19 cellular contexts compared by ENCODE assay signal in the genomic region with DNA sequence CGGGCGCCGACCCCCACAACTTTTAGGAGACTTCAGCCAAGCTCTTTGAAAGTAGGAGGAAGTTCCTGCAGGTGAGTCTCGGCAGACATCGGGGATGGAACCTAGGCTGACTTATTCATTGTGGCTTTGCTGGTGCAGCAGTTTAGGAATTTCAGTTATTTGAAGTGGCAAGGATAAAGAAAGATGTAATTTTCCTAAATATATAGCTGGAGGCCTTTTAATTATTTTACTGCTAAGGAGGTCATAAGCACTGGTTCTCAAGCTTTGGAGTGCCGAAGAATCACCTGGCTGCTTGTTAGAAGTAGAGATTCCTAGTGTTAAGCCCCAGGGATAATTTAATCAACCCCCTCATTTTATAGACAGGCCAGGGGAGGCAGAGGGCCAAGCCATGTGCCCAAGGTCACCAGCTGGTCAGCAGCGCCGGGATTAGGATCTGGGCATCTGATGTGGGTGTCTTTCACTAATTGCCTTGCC. TPM values are rescaled to one million over a fixed set of nuclear protein-coding genes. Genes with fewer than 3 reads are reported as not detected.
"Had no signal": no experiment of that assay in that cellular context is flagged by ENCODE, and none has a peak within 500 bp of the region (broad histone marks: within the 10 kb centered on the region; RNA-seq: fewer than 3 reads in every experiment).

No MANE protein-coding gene starts in this region.

- H3K4me3 Mint-ChIP-seq: activated CD4-positive, alpha-beta T cell treated with anti-CD3 and anti-CD28 coated beads, Interleukin-2, amount 10 ng/mL, durations not matched to agents 7 days and 5 days; activated CD8-positive, alpha-beta T cell treated with anti-CD3 and anti-CD28 coated beads, Interleukin-2, amount 10 ng/mL, durations not matched to agents 7 days and 5 days; activated naive CD8-positive, alpha-beta T cell treated with anti-CD3 and anti-CD28 coated beads, Interleukin-2, amount 10 ng/mL, durations not matched to agents 7 days and 5 days; activated T-cell treated with anti-CD3 and anti-CD28 coated beads, Interleukin-2, amount 50 U/mL, for 24 hours; central memory CD8-positive, alpha-beta T cell; memory B cell; natural killer cell had no signal

- H3K36me3 ChIP-seq: colonic mucosa, heart left ventricle, neutrophil, thyroid gland had no signal

- H3K4me3 ChIP-seq: colonic mucosa, heart left ventricle, thyroid gland had no signal

- H3K27ac ChIP-seq: colonic mucosa, heart left ventricle, neutrophil had no signal

- FAIRE-seq: frontal cortex had no signal

- H3K4me1 Mint-ChIP-seq: activated CD4-positive, alpha-beta T cell treated with anti-CD3 and anti-CD28 coated beads, Interleukin-2, amount 10 ng/mL, durations not matched to agents 7 days and 5 days; activated naive CD8-positive, alpha-beta T cell treated with anti-CD3 and anti-CD28 coated beads, Interleukin-2, amount 10 ng/mL, durations not matched to agents 7 days and 5 days; central memory CD8-positive, alpha-beta T cell; memory B cell; natural killer cell had no signal

- H3K4me1 ChIP-seq: colonic mucosa, heart left ventricle had no signal

- DNase-seq: activated CD4-positive, alpha-beta T cell treated with anti-CD3 and anti-CD28 coated beads, Interleukin-2, amount 10 ng/mL, durations not matched to agents 7 days and 5 days; activated CD8-positive, alpha-beta T cell treated with anti-CD3 and anti-CD28 coated beads, Interleukin-2, amount 10 ng/mL, durations not matched to agents 7 days and 5 days; activated naive CD4-positive, alpha-beta T cell treated with Interleukin-2 at 50 U/mL for 16 hours; activated naive CD8-positive, alpha-beta T cell treated with anti-CD3 and anti-CD28 coated beads, Interleukin-2, amount 10 ng/mL, durations not matched to agents 7 days and 5 days; activated T-cell treated with anti-CD3 and anti-CD28 coated beads, Interleukin-2, amount 50 U/mL, for 24 hours; colonic mucosa; heart left ventricle; left ventricle myocardium superior; natural killer cell; stimulated activated CD8-positive, alpha-beta memory T cell treated with anti-CD3 and anti-CD28 coated beads, Interleukin-4, amount 100 ng/mL, for 48 hours; stimulated activated naive CD4-positive, alpha-beta T cell treated with Interleukin-2 at 50 U/mL for 16 hours; T-helper 1 cell; T1000 had no signal

- H3K9me3 ChIP-seq: colonic mucosa, heart left ventricle, neutrophil, thyroid gland had no signal

- H3K27me3 ChIP-seq: colonic mucosa, thyroid gland had no signal

- H3K27ac Mint-ChIP-seq: activated CD4-positive, alpha-beta T cell treated with anti-CD3 and anti-CD28 coated beads, Interleukin-2, amount 10 ng/mL, durations not matched to agents 7 days and 5 days; activated CD8-positive, alpha-beta T cell treated with anti-CD3 and anti-CD28 coated beads, Interleukin-2, amount 10 ng/mL, durations not matched to agents 7 days and 5 days; activated naive CD8-positive, alpha-beta T cell treated with anti-CD3 and anti-CD28 coated beads, Interleukin-2, amount 10 ng/mL, durations not matched to agents 7 days and 5 days; activated T-cell treated with anti-CD3 and anti-CD28 coated beads, Interleukin-2, amount 50 U/mL, for 24 hours; activated T-helper 2 cell treated with anti-CD3 and anti-CD28 coated beads, Interferon-gamma antibody, Interleukin-2, Interleukin-4, amounts not matched to agents 10 μg/mL and 5 μg/mL and 100 μg/mL, durations not matched to agents 14 hours and 24 hours and 36 hours; memory B cell; natural killer cell had no signal

- H3K9me3 Mint-ChIP-seq: activated CD4-positive, alpha-beta T cell treated with anti-CD3 and anti-CD28 coated beads, Interleukin-2, amount 10 ng/mL, durations not matched to agents 7 days and 5 days; activated naive CD8-positive, alpha-beta T cell treated with anti-CD3 and anti-CD28 coated beads, Interleukin-2, amount 10 ng/mL, durations not matched to agents 7 days and 5 days; activated T-cell treated with anti-CD3 and anti-CD28 coated beads, Interleukin-2, amount 50 U/mL, for 24 hours; activated T-helper 2 cell treated with anti-CD3 and anti-CD28 coated beads, Interferon-gamma antibody, Interleukin-2, Interleukin-4, amounts not matched to agents 10 μg/mL and 5 μg/mL and 100 μg/mL, durations not matched to agents 14 hours and 24 hours and 36 hours; central memory CD8-positive, alpha-beta T cell; memory B cell; natural killer cell had no signal

- H3K36me3 Mint-ChIP-seq: natural killer cell had no signal

RNA-seq across cellular contexts. Expression of a gene that starts 28.9 kb away (rescaled TPM):
- total RNA-seq: activated naive CD8-positive, alpha-beta T cell treated with anti-CD3 and anti-CD28 coated beads, Interleukin-2, amount 10 ng/mL, durations not matched to agents 7 days and 5 days; natural killer cell had no signal
